ENCODE assay signal across 10 cellular contexts in genomic region chr1:20165522-20165951, GRCh38. TPM values are rescaled to one million over a fixed set of nuclear protein-coding genes. Genes with fewer than 3 reads are reported as not detected.
DNase-seq lines count a peak whose midpoint lies in the region; ATAC-seq and TF ChIP-seq lines count a peak whose summit lies in the region.
"Had no signal": no experiment of that assay in that cellular context is flagged by ENCODE, and none has a peak within 500 bp of the region (broad histone marks: within the 10 kb centered on the region; RNA-seq: fewer than 3 reads in every experiment).

No MANE protein-coding gene starts in this region.

- peaks cover 12% of the 10 kb centered on the region for H3K27me3 Mint-ChIP-seq in Calu3 (ENCODE audit: unreplicated experiment)

- in situ Hi-C loops in G401 (cut with HindIII; ENCODE audit: low sequenced_read_pairs), result no loop called here

- H3K36me3 Mint-ChIP-seq in Calu3 (ENCODE audit: insufficient read depth, unreplicated experiment), result no peaks in the 10 kb centered on the region

- no peak overlapping the region for H3K4me3 ChIP-seq in WI38 (ENCODE audit: low read depth, low read length)
- no peak overlapping the region for H3K4me3 ChIP-seq in ovary

- CTCF ChIA-PET in Calu3 (lab: Charles Lee), result interaction anchor here (1.0 kb wide), 1 partner anchor 11 kb away, joined by 3 read pairs; no protein-coding TSS in a partner anchor

- intact Hi-C loops in Calu3 (cut with micrococcal nuclease; ENCODE audit: unreplicated experiment), result no loop called here
- intact Hi-C loops in ovary (cut with DNase I), result no loop called here

- H3K27ac ChIP-seq in ovary, result no peak overlapping the region

- H3K4me3 Mint-ChIP-seq in Calu3 (ENCODE audit: low read depth, unreplicated experiment), result no peak overlapping the region

- TF ChIP-seq CTCF in Calu3 (IDR thresholded peaks at IDR 0.05; ENCODE audit: unreplicated experiment), result peak; percentile 25
- 0 out of 2 replicates have a peak, but pooled peaks have one; percentile 12 for TF ChIP-seq CTCF in WI38 (IDR thresholded peaks at IDR 0.05; ENCODE audit: low read depth, low read length)
- TF ChIP-seq CTCF in ovary (IDR thresholded peaks at IDR 0.05), result no peak

- peaks cover 6% of the 10 kb centered on the region for H3K9me3 Mint-ChIP-seq in Calu3 (ENCODE audit: low read depth, unreplicated experiment)

- no TSS peak for BruUV-seq in Calu3 (replicated peaks; lab: Mats Ljungman, UMichigan)

- no peaks in the 10 kb centered on the region for H3K27me3 ChIP-seq in ovary

- TF ChIP-seq EP300 in Ishikawa (IDR thresholded peaks at IDR 0.05; ENCODE audit: borderline replicate concordance), result no peak
- TF ChIP-seq EP300 in ovary (IDR thresholded peaks at IDR 0.05), result no peak

- no peaks in the 10 kb centered on the region for H3K4me1 ChIP-seq in ovary (ENCODE audit: insufficient read depth)

- TF ChIP-seq RAD21 in Ishikawa (IDR thresholded peaks at IDR 0.05; ENCODE audit: low read depth), result peak; percentile 32; the same call in 1 of the 2 replicates

- ATAC-seq in left lobe of liver (peak; percentile 67), HG03521 (IDR thresholded peaks at IDR 0.05; ENCODE audit: unreplicated experiment) (no peak)

- H3K36me3 ChIP-seq in ovary, result no peaks in the 10 kb centered on the region

- DNase-seq in Calu3, result no peak
- DNase-seq in left lobe of liver (ENCODE audit: low spot score), result no peak
- no peak for DNase-seq in nucleus accumbens (lab: John Stamatoyannopoulos, UW)
- DNase-seq in ovary, result no peak
- no peak for DNase-seq in G401 (ENCODE audit: low spot score)
- DNase-seq: NCI-H774 had no signal

- H3K27ac Mint-ChIP-seq in Calu3 (ENCODE audit: unreplicated experiment), result no peak overlapping the region

- H3K4me1 Mint-ChIP-seq in Calu3 (ENCODE audit: low read depth, unreplicated experiment), result no peaks in the 10 kb centered on the region

- no peaks in the 10 kb centered on the region for H3K9me3 ChIP-seq in ovary

- no peak for TF ChIP-seq POLR2A in ovary (IDR thresholded peaks at IDR 0.05)

- 75 to 84% (median 81%) methylated on average over 16 of the region's 16 CpGs for WGBS in ovary, 3 donors

TF ChIP-seq in Ishikawa, 13 proteins besides CTCF, POLR2A, EP300 and RAD21:
- TF ChIP-seq TEAD4 (IDR thresholded peaks at IDR 0.05), result no peak
- no peak for TF ChIP-seq CEBPB (IDR thresholded peaks at IDR 0.05)
TF ChIP-seq in Ishikawa: peak in this region for 0.

RNA-seq across cellular contexts. Expression of gene UBXN10, which starts 20.4 kb away (rescaled TPM):
- 0.33 and 0.37 TPM in 2 replicates for total RNA-seq in Calu3 (2022)
- total RNA-seq in left lobe of liver, result 1.3 TPM
- 10 to 100 TPM in 1 of 7 donors, 1 to 10 TPM in 4, under 1 TPM in 2; 0.20 to 28.0 (median 2.9) TPM for total RNA-seq in ovary
- 1 to 10 TPM in 1 of 2 donors, under 1 TPM in 1; 0.39 to 1.1 TPM for polyA plus RNA-seq in ovary
- total RNA-seq in G401 (2014; rRNA removed; shearing (Covaris generic)), result 0.98 and 3.5 TPM in 2 replicates
- total RNA-seq: pulmonary artery endothelial cell had no signal

RNA-seq across cellular contexts. Expression of gene PLA2G2C, which starts 20.8 kb away (rescaled TPM):
- total RNA-seq in Calu3 (2022), result not detected in 2 replicates
- total RNA-seq in left lobe of liver, result not detected
- not detected for total RNA-seq in ovary
- under 1 TPM in 1 of 2 donors, not detected in 1; 0.02 TPM for polyA plus RNA-seq in ovary
- not detected in 2 replicates for total RNA-seq in G401 (2014; rRNA removed; shearing (Covaris generic))
- total RNA-seq: pulmonary artery endothelial cell had no signal

RNA-seq across cellular contexts. Expression of gene PLA2G2F, which starts 26.4 kb away (rescaled TPM):
- total RNA-seq in Calu3 (2022), result not detected in 2 replicates
- total RNA-seq in left lobe of liver, result not detected
- total RNA-seq in ovary, result under 1 TPM in 3 of 7 donors, not detected in 4; 0.08 to 0.30 (median 0.15) TPM
- under 1 TPM in 1 of 2 donors, not detected in 1; 0.02 TPM for polyA plus RNA-seq in ovary
- total RNA-seq in G401 (2014; rRNA removed; shearing (Covaris generic)), result not detected in 2 replicates
- total RNA-seq: pulmonary artery endothelial cell had no signal

RNA-seq across cellular contexts. Expression of gene PLA2G2D, which starts 46.2 kb away (rescaled TPM):
- not detected in 2 replicates for total RNA-seq in Calu3 (2022)
- not detected for total RNA-seq in left lobe of liver
- total RNA-seq in ovary, result under 1 TPM in 2 of 7 donors, not detected in 5; 0.12 TPM
- 1 to 10 TPM in 1 of 2 donors, not detected in 1; 2.1 TPM for polyA plus RNA-seq in ovary
- total RNA-seq in G401 (2014; rRNA removed; shearing (Covaris generic)), result not detected in 2 replicates
- total RNA-seq: pulmonary artery endothelial cell had no signal

Comparison
In these comparisons a context has a peak if more than half of its experiments do, and no peak if none do; other contexts are left out.
1. CTCF ChIP-seq: peak in Calu3 (single experiment) and WI38 (single experiment); none in ovary (0 of 3).